In the genomic region with DNA sequence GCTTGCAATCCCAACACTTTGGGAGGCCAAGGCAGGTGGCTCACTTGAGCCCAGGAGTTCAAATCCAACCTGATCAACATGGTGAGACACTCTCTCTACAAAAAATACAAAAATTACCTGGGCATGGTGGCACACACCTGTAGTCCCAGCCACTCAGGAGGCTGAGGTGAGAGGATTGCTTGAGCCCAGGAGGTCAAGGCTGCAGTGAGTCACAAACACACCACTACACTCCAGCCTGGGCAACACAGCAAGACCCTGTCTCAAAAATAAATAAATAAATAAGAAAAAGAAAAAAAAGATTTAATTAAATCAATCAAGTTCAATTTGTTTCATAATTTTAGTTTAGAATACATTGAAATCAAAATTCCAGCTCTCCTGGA, we compare ENCODE assay signal across 4 cellular contexts.
A peak's percentile ranks its signal among the peaks of the same experiment; 100 is the strongest.
DNase-seq lines count a peak whose midpoint lies in the region; ATAC-seq, FAIRE-seq and TF ChIP-seq lines count a peak whose summit lies in the region.
"Not testable (repeated sequence)": the region's sequence is repeated elsewhere in the genome, so short reads cannot be mapped to it uniquely, and the experiment has no call there.

No MANE protein-coding gene starts in this region.

- not testable (repeated sequence) for H4K20me1 ChIP-seq in BLaER1; K562 (replicated peaks; ENCODE audit: control insufficient read depth, insufficient read depth, low read length); neural cell (ENCODE audit: insufficient read depth)

- H3K27ac ChIP-seq in BLaER1; HEK293 (ENCODE audit: extremely low read depth, low read depth, low read length); K562 (ENCODE audit: extremely low read depth, low read depth, low read length); neural cell (ENCODE audit: low read length): not testable (repeated sequence)

- ATAC-seq in K562, result not testable (repeated sequence)

- H2AFZ ChIP-seq in K562 (ENCODE audit: low read depth, low read length), result peak overlapping the region; percentile 7; the same call in 1 of the 2 replicates
- not testable (repeated sequence) for H2AFZ ChIP-seq in neural cell (ENCODE audit: low read depth, low read length)

- CTCF ChIA-PET in HEK293 (lab: Yijun Ruan, JAX), result interaction anchor here (0.6 kb wide), 1 partner anchor 321 kb away, joined by 3 read pairs; no protein-coding TSS in a partner anchor
- CTCF ChIA-PET in K562 (lab: Yijun Ruan, JAX; ENCODE audit: low intra/inter-chr PET ratio), result not testable (repeated sequence)

- 0 out of 2 replicates have a peak overlapping the region, but pooled peaks have one; percentile 1 for H3K4me2 ChIP-seq in BLaER1
- H3K4me2 ChIP-seq in K562 (ENCODE audit: insufficient read depth, low read length); neural cell (ENCODE audit: low read length): not testable (repeated sequence)

- not testable (repeated sequence) for H3F3A ChIP-seq in neural cell (ENCODE audit: insufficient read depth, low read length, poor library complexity, severe bottlenecking)

- not testable (repeated sequence) for TF ChIP-seq RAD21 in K562 (CRISPR knock-in tag; conservative IDR thresholded peaks at IDR 0.05 in 1 of 2, IDR thresholded peaks at IDR 0.05 in 1 of 2); neural cell (conservative IDR thresholded peaks at IDR 0.05)

- POLR2A ChIA-PET in HEK293 (lab: Yijun Ruan, JAX), result not testable (repeated sequence)
- POLR2A ChIA-PET in K562 (lab: Yijun Ruan, JAX), result interaction anchor here (0.6 kb wide), 1 partner anchor 213 kb away, joined by 3 read pairs; no protein-coding TSS in a partner anchor

- BruUV-seq in K562 (replicated peaks; lab: Mats Ljungman, UMichigan), result not testable (repeated sequence)

- H3K27me3 ChIP-seq in BLaER1; neural cell (ENCODE audit: insufficient read depth, low read depth, low read length): not testable (repeated sequence)
- peaks cover 0 to 20% of the 10 kb centered on the region in 2 experiments for H3K27me3 ChIP-seq in K562 (ENCODE audit: control insufficient read depth in 2 of 2, insufficient read depth in 2 of 2, low read length in 2 of 2)

- not testable (repeated sequence) for H3K9ac ChIP-seq in BLaER1; K562 (ENCODE audit: insufficient read depth in 1 of 2, low read depth in 2 of 2, low read length in 2 of 2); neural cell (ENCODE audit: low read length)

- DNase-seq in K562 (ENCODE audit: extremely low read depth in 1 of 4, low spot score in 3 of 4), result not testable (repeated sequence)

- in situ Hi-C loops in K562 (cut with MboI), result not testable (repeated sequence)

- not testable (repeated sequence) for TF ChIP-seq POLR2A in K562 (conservative IDR thresholded peaks at IDR 0.05)

- H3K4me1 ChIP-seq in BLaER1 (peaks cover 71% of the 10 kb centered on the region), K562 (replicated peaks in 1 of 2; ENCODE audit: control insufficient read depth in 2 of 2, insufficient read depth in 2 of 2, low read length in 2 of 2) (peaks cover 6 to 13% of the 10 kb centered on the region in 2 experiments; a peak in 3 of 5 replicates)
- H3K4me1 ChIP-seq in HEK293 (ENCODE audit: control insufficient read depth, insufficient read depth, low read length), result not testable (repeated sequence)

- not testable (repeated sequence) for H3K79me2 ChIP-seq in K562 (ENCODE audit: control insufficient read depth, insufficient read depth, low read length); neural cell (replicated peaks; ENCODE audit: insufficient read depth, low read length)

- not testable (repeated sequence) for H3K9me2 ChIP-seq in neural cell (ENCODE audit: insufficient read depth, low read length)

- TF ChIP-seq EP300 in K562 (IDR thresholded peaks at IDR 0.05; ENCODE audit: low read length), result not testable (repeated sequence)
- peak; percentile 5 for TF ChIP-seq EP300 in neural cell (conservative IDR thresholded peaks at IDR 0.05; ENCODE audit: poor library complexity, severe bottlenecking)

- intact Hi-C loops in K562 (cut with micrococcal nuclease), result not testable (repeated sequence)

- not testable (repeated sequence) for H3K36me3 ChIP-seq in BLaER1; HEK293 (ENCODE audit: control insufficient read depth in 2 of 2, insufficient read depth in 1 of 2, low read length in 2 of 2); K562 (ENCODE audit: control insufficient read depth, insufficient read depth, low read length); neural cell (ENCODE audit: insufficient read depth, low read length)

- not testable (repeated sequence) for FAIRE-seq in K562 (lab: Jason Lieb, UNC)

- not testable (repeated sequence) for TF ChIP-seq CTCF in HEK293 (tag by site-specific recombination; IDR thresholded peaks at IDR 0.05); K562 (IDR thresholded peaks at IDR 0.05 in 2 of 3, conservative IDR thresholded peaks at IDR 0.05 in 1 of 3; ENCODE audit: insufficient read depth in 2 of 3, low read depth in 1 of 3, low read length in 3 of 3); neural cell (IDR thresholded peaks at IDR 0.05; ENCODE audit: poor library complexity, severe bottlenecking)

- H3K4me3 ChIP-seq in BLaER1; HEK293 (ENCODE audit: low read depth, low read length); K562; neural cell (ENCODE audit: low read length): not testable (repeated sequence)

- not testable (repeated sequence) for H3K9me1 ChIP-seq in K562 (ENCODE audit: control insufficient read depth, insufficient read depth, low read length)

- not testable (repeated sequence) for H3K9me3 ChIP-seq in BLaER1; HEK293 (ENCODE audit: control insufficient read depth, insufficient read depth, low read depth, low read length); K562 (replicated peaks; ENCODE audit: control insufficient read depth, insufficient read depth, low read depth, low read length); neural cell (ENCODE audit: low read length)

TF ChIP-seq in HEK293, 187 proteins besides CTCF, POLR2A, EP300 and RAD21:
- TF ChIP-seq ZNF121 (tag by site-specific recombination; IDR thresholded peaks at IDR 0.05), result 0 out of 2 replicates have a peak, but pooled peaks have one; percentile 11

TF ChIP-seq in K562, 482 proteins besides CTCF, POLR2A, EP300 and RAD21:
- TF ChIP-seq BCOR (IDR thresholded peaks at IDR 0.05) (0 out of 2 replicates have a peak, but pooled peaks have one; percentile 51), ZNF121 (CRISPR knock-in tag; conservative IDR thresholded peaks at IDR 0.05) (peak; percentile 93), SMARCA5 (IDR thresholded peaks at IDR 0.05) (0 out of 2 replicates have a peak, but pooled peaks have one; percentile 25)
